Comparison of ENCODE assay signal across 3 cellular contexts in genomic region chr17:21411679-21412205, GRCh38. TPM values are rescaled to one million over a fixed set of nuclear protein-coding genes. Genes with fewer than 3 reads are reported as not detected.
"Had no signal": no experiment of that assay in that cellular context is flagged by ENCODE, and none has a peak within 500 bp of the region (broad histone marks: within the 10 kb centered on the region; RNA-seq: fewer than 3 reads in every experiment).

No MANE protein-coding gene starts in this region.

RNA-seq across cellular contexts. Expression of gene KCNJ12, which starts 35.6 kb away (rescaled TPM):
- total RNA-seq: esophagus mucosa, lung microvascular endothelial cell had no signal
- polyA plus RNA-seq: naive thymus-derived CD4-positive, alpha-beta T cell had no signal
